Comparison of ENCODE assay signal across 21 cellular contexts in the genomic region with DNA sequence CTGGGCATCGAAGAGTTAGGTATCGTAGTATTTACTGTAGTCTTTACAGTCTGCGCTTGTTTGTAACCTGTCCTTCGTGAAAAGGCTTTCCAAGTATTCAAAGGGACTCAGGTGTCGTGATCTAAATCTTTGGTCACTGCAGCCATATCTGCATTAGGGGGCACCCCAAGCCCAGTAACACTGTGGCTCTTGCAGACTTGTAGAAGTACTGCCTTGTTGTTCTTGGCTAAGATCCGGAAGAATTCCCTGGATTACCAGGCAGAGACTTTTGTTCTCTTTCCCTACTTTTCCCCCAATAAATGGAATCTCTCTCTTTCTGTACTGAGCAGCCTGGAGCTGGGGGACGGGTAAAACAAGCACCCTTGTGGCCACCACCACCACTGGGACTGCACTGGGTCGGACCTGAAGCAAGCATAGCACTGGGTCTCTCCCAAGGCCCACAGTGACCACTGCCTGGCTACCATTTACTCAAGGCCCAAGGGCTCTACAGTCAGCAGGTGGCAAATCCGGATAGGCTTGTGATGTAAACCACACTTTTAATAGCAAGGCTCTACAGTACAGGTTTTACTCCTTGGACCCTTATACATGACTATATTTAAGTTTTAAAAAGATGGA. TPM values are rescaled to one million over a fixed set of nuclear protein-coding genes. Genes with fewer than 3 reads are reported as not detected.
DNase-seq lines count a peak whose midpoint lies in the region; ATAC-seq and TF ChIP-seq lines count a peak whose summit lies in the region.
"Had no signal": no experiment of that assay in that cellular context is flagged by ENCODE, and none has a peak within 500 bp of the region (broad histone marks: within the 10 kb centered on the region; RNA-seq: fewer than 3 reads in every experiment).

No MANE protein-coding gene starts in this region.

- no peaks in the 10 kb centered on the region for H3K9me3 Mint-ChIP-seq in activated CD8-positive, alpha-beta T cell treated with anti-CD3 and anti-CD28 coated beads for 36 hours
- H3K9me3 Mint-ChIP-seq in activated CD8-positive, alpha-beta T cell treated with anti-CD3 and anti-CD28 coated beads, Interleukin-2, amount 10 ng/mL, durations not matched to agents 7 days and 5 days (ENCODE audit: insufficient read depth): no peaks in the 10 kb centered on the region
- no peaks in the 10 kb centered on the region for H3K9me3 Mint-ChIP-seq in WTC11
- H3K9me3 Mint-ChIP-seq: activated CD4-positive, alpha-beta T cell treated with anti-CD3 and anti-CD28 coated beads, Interleukin-2, amount 10 ng/mL, durations not matched to agents 7 days and 5 days; stimulated activated effector memory CD8-positive, alpha-beta T cell treated with anti-CD3 and anti-CD28 coated beads, Interleukin-12 subunit alpha, Interleukin-12 subunit beta, amount 100 ng/mL, for 72 hours had no signal

- no peaks in the 10 kb centered on the region for H3K27me3 Mint-ChIP-seq in activated CD8-positive, alpha-beta T cell treated with anti-CD3 and anti-CD28 coated beads for 36 hours
- no peaks in the 10 kb centered on the region for H3K27me3 Mint-ChIP-seq in activated CD8-positive, alpha-beta T cell treated with anti-CD3 and anti-CD28 coated beads, Interleukin-2, amount 10 ng/mL, durations not matched to agents 7 days and 5 days (ENCODE audit: low read depth)
- no peaks in the 10 kb centered on the region for H3K27me3 Mint-ChIP-seq in WTC11 (ENCODE audit: low read depth)
- H3K27me3 Mint-ChIP-seq: CD4-positive, CD25-positive, alpha-beta regulatory T cell; IgD-negative memory B cell had no signal

- no peaks in the 10 kb centered on the region for H3K36me3 Mint-ChIP-seq in activated CD8-positive, alpha-beta T cell treated with anti-CD3 and anti-CD28 coated beads for 36 hours (ENCODE audit: low read depth)
- H3K36me3 Mint-ChIP-seq in activated CD8-positive, alpha-beta T cell treated with anti-CD3 and anti-CD28 coated beads, Interleukin-2, amount 10 ng/mL, durations not matched to agents 7 days and 5 days (ENCODE audit: low read depth): peaks cover 6% of the 10 kb centered on the region
- H3K36me3 Mint-ChIP-seq in WTC11: no peaks in the 10 kb centered on the region
- H3K36me3 Mint-ChIP-seq: CD4-positive, CD25-positive, alpha-beta regulatory T cell; IgD-negative memory B cell; stimulated activated effector memory CD8-positive, alpha-beta T cell treated with anti-CD3 and anti-CD28 coated beads, Interleukin-12 subunit alpha, Interleukin-12 subunit beta, amount 100 ng/mL, for 72 hours had no signal

- ATAC-seq in activated CD8-positive, alpha-beta T cell treated with anti-CD3 and anti-CD28 coated beads for 36 hours: no peak
- ATAC-seq in activated CD8-positive, alpha-beta T cell treated with anti-CD3 and anti-CD28 coated beads, Interleukin-2, amount 10 ng/mL, durations not matched to agents 7 days and 5 days: no peak
- ATAC-seq in WTC11: peak; percentile 65
- ATAC-seq: heart right ventricle; stimulated activated effector memory CD8-positive, alpha-beta T cell treated with anti-CD3 and anti-CD28 coated beads, Interleukin-12 subunit alpha, Interleukin-12 subunit beta, amount 100 ng/mL, for 72 hours had no signal

- no peaks in the 10 kb centered on the region for H3K9me3 ChIP-seq in thyroid gland
- H3K9me3 ChIP-seq: ovary had no signal

- H3K4me3 ChIP-seq in fibroblast of pulmonary artery (replicated peaks; ENCODE audit: low read depth, low read length): no peak overlapping the region
- H3K4me3 ChIP-seq in thyroid gland (replicated peaks in 1 of 3): no peak overlapping the region
- H3K4me3 ChIP-seq: heart right ventricle, ovary, SK-N-MC, skin epidermis, tibial artery had no signal

- H3K27ac ChIP-seq in thyroid gland: no peak overlapping the region
- H3K27ac ChIP-seq: heart right ventricle, ovary, SK-N-MC, skin epidermis, tibial artery had no signal

- no peaks in the 10 kb centered on the region for H3K4me1 ChIP-seq in thyroid gland
- H3K4me1 ChIP-seq: heart right ventricle, tibial artery had no signal

- intact Hi-C loops in activated CD8-positive, alpha-beta T cell treated with anti-CD3 and anti-CD28 coated beads for 36 hours (cut with micrococcal nuclease): no loop called here
- intact Hi-C loops in thyroid gland (cut with DNase I): loop anchor here (10.0 kb wide), 2 partner anchors 135 to 335 kb away; a partner anchor contains a TSS

- POLR2A ChIA-PET in activated CD8-positive, alpha-beta T cell treated with anti-CD3 and anti-CD28 coated beads for 36 hours (lab: Charles Lee): no interaction called here
- POLR2A ChIA-PET in activated CD8-positive, alpha-beta T cell treated with anti-CD3 and anti-CD28 coated beads, Interleukin-2, amount 10 ng/mL, durations not matched to agents 7 days and 5 days (lab: Charles Lee): no interaction called here
- POLR2A ChIA-PET in WTC11 (lab: Charles Lee): no interaction called here

- H3K27ac Mint-ChIP-seq in activated CD8-positive, alpha-beta T cell treated with anti-CD3 and anti-CD28 coated beads for 36 hours: no peak overlapping the region
- no peak overlapping the region for H3K27ac Mint-ChIP-seq in activated CD8-positive, alpha-beta T cell treated with anti-CD3 and anti-CD28 coated beads, Interleukin-2, amount 10 ng/mL, durations not matched to agents 7 days and 5 days
- H3K27ac Mint-ChIP-seq in WTC11: peak overlapping the region; percentile 47; the same call in 1 of the 2 replicates
- H3K27ac Mint-ChIP-seq: activated CD4-positive, alpha-beta T cell treated with anti-CD3 and anti-CD28 coated beads, Interleukin-2, amount 10 ng/mL, durations not matched to agents 7 days and 5 days; CD4-positive, CD25-positive, alpha-beta regulatory T cell; IgD-negative memory B cell; stimulated activated effector memory CD8-positive, alpha-beta T cell treated with anti-CD3 and anti-CD28 coated beads, Interleukin-12 subunit alpha, Interleukin-12 subunit beta, amount 100 ng/mL, for 72 hours had no signal

- peak; percentile 21 for DNase-seq in activated CD8-positive, alpha-beta T cell treated with anti-CD3 and anti-CD28 coated beads for 36 hours
- DNase-seq in activated CD8-positive, alpha-beta T cell treated with anti-CD3 and anti-CD28 coated beads, Interleukin-2, amount 10 ng/mL, durations not matched to agents 7 days and 5 days: no peak
- peak; percentile 36 for DNase-seq in WTC11 (ENCODE audit: low spot score)
- DNase-seq in fibroblast of pulmonary artery (ENCODE audit: low read depth): peak; percentile 38
- peak; percentile 49 to 63 for DNase-seq in thyroid gland
- DNase-seq in NCI-H2107 (lab: John Stamatoyannopoulos, UW): no peak
- DNase-seq in activated CD8-positive, alpha-beta memory T cell treated with anti-CD3 and anti-CD28 coated beads, Interleukin-2, amount 50 U/mL, for 48 hours: no peak
- DNase-seq in COLO668 (lab: John Stamatoyannopoulos, UW; ENCODE audit: unreplicated experiment): no peak
- DNase-seq: activated CD4-positive, alpha-beta T cell treated with anti-CD3 and anti-CD28 coated beads, Interleukin-2, amount 10 ng/mL, durations not matched to agents 7 days and 5 days; activated T-cell treated with anti-CD3 and anti-CD28 coated beads, Interleukin-2, amount 50 U/mL, for 48 hours; CD4-positive, CD25-positive, alpha-beta regulatory T cell; H7; heart right ventricle; NCI-H1417; ovary; T1000; tibial artery had no signal

- no peak overlapping the region for H3K4me3 Mint-ChIP-seq in activated CD8-positive, alpha-beta T cell treated with anti-CD3 and anti-CD28 coated beads for 36 hours
- H3K4me3 Mint-ChIP-seq in activated CD8-positive, alpha-beta T cell treated with anti-CD3 and anti-CD28 coated beads, Interleukin-2, amount 10 ng/mL, durations not matched to agents 7 days and 5 days: no peak overlapping the region
- no peak overlapping the region for H3K4me3 Mint-ChIP-seq in WTC11
- H3K4me3 Mint-ChIP-seq: activated CD4-positive, alpha-beta T cell treated with anti-CD3 and anti-CD28 coated beads, Interleukin-2, amount 10 ng/mL, durations not matched to agents 7 days and 5 days; CD4-positive, CD25-positive, alpha-beta regulatory T cell; IgD-negative memory B cell; stimulated activated effector memory CD8-positive, alpha-beta T cell treated with anti-CD3 and anti-CD28 coated beads, Interleukin-12 subunit alpha, Interleukin-12 subunit beta, amount 100 ng/mL, for 72 hours had no signal

- no peak for TF ChIP-seq CTCF in activated CD8-positive, alpha-beta T cell treated with anti-CD3 and anti-CD28 coated beads for 36 hours (IDR thresholded peaks at IDR 0.05)
- TF ChIP-seq CTCF in WTC11 (IDR thresholded peaks at IDR 0.05) (no peak), fibroblast of pulmonary artery (IDR thresholded peaks at IDR 0.05; ENCODE audit: low read length, missing control alignments) (peak; percentile 9), thyroid gland (IDR thresholded peaks at IDR 0.05) (peak in 3 of 6 experiments; percentile 38 to 67 (median 58))

- CTCF ChIA-PET in activated CD8-positive, alpha-beta T cell treated with anti-CD3 and anti-CD28 coated beads for 36 hours (lab: Charles Lee): interaction anchor here (1.4 kb wide), 1 partner anchor 93 kb away, joined by 3 read pairs; no protein-coding TSS in a partner anchor
- CTCF ChIA-PET in activated CD8-positive, alpha-beta T cell treated with anti-CD3 and anti-CD28 coated beads, Interleukin-2, amount 10 ng/mL, durations not matched to agents 7 days and 5 days (lab: Charles Lee): no interaction called here
- CTCF ChIA-PET in WTC11 (lab: Charles Lee): interaction anchor here (1.1 kb wide), 1 partner anchor 134 kb away, joined by 7 read pairs; no protein-coding TSS in a partner anchor

- H3K27me3 ChIP-seq in thyroid gland: no peaks in the 10 kb centered on the region
- H3K27me3 ChIP-seq: ovary, tibial artery had no signal

- H3K36me3 ChIP-seq in thyroid gland: no peaks in the 10 kb centered on the region
- H3K36me3 ChIP-seq: heart right ventricle, ovary, tibial artery had no signal

- 49 to 51% methylated on average over 8 to 9 of the region's 9 CpGs for WGBS in thyroid gland, 2 donors

- no peaks in the 10 kb centered on the region for H3K4me1 Mint-ChIP-seq in activated CD8-positive, alpha-beta T cell treated with anti-CD3 and anti-CD28 coated beads for 36 hours (ENCODE audit: low read depth)
- H3K4me1 Mint-ChIP-seq in activated CD8-positive, alpha-beta T cell treated with anti-CD3 and anti-CD28 coated beads, Interleukin-2, amount 10 ng/mL, durations not matched to agents 7 days and 5 days (ENCODE audit: low read depth): peaks cover 7% of the 10 kb centered on the region
- H3K4me1 Mint-ChIP-seq in WTC11: 0 out of 2 replicates have a peak, but pooled peaks cover 4% of the 10 kb centered on the region
- H3K4me1 Mint-ChIP-seq: CD4-positive, CD25-positive, alpha-beta regulatory T cell; IgD-negative memory B cell; stimulated activated effector memory CD8-positive, alpha-beta T cell treated with anti-CD3 and anti-CD28 coated beads, Interleukin-12 subunit alpha, Interleukin-12 subunit beta, amount 100 ng/mL, for 72 hours had no signal

- no peak for TF ChIP-seq POLR2A in thyroid gland (IDR thresholded peaks at IDR 0.05)

RNA-seq across cellular contexts. Expression of a gene that starts 12.0 kb away (rescaled TPM):
- under 1 TPM in 1 of 2 experiments, not detected in 1; 0.14 TPM for total RNA-seq in activated CD8-positive, alpha-beta T cell treated with anti-CD3 and anti-CD28 coated beads for 36 hours
- total RNA-seq in activated CD8-positive, alpha-beta T cell treated with anti-CD3 and anti-CD28 coated beads, Interleukin-2, amount 10 ng/mL, durations not matched to agents 7 days and 5 days: under 1 TPM; 0.21 to 0.31 TPM
- total RNA-seq in WTC11 (2021) (0.27 TPM in 1 of 3 replicates, not detected in the others), thyroid gland (under 1 TPM in 1 of 4 donors, not detected in 3; 0.40 TPM)
- total RNA-seq: activated CD4-positive, alpha-beta T cell treated with anti-CD3 and anti-CD28 coated beads, Interleukin-2, amount 10 ng/mL, durations not matched to agents 7 days and 5 days; CD4-positive, CD25-positive, alpha-beta regulatory T cell; H7 had no signal

RNA-seq across cellular contexts. Expression of a gene that starts 12.1 kb away (rescaled TPM):
- 10 to 100 TPM; 34.1 to 35.7 TPM for total RNA-seq in activated CD8-positive, alpha-beta T cell treated with anti-CD3 and anti-CD28 coated beads for 36 hours
- total RNA-seq in activated CD8-positive, alpha-beta T cell treated with anti-CD3 and anti-CD28 coated beads, Interleukin-2, amount 10 ng/mL, durations not matched to agents 7 days and 5 days: 10 to 100 TPM; 28.3 to 33.1 TPM
- total RNA-seq in WTC11 (2021) (41.6 to 55.5 TPM (median 46.9 TPM) in 3 replicates), thyroid gland (10 to 100 TPM; 12.6 to 34.8 (median 22.5) TPM)

Comparison
In these comparisons a context has a peak if more than half of its experiments do, and no peak if none do; other contexts are left out.
1. DNase-seq: peak in activated CD8-positive, alpha-beta T cell treated with anti-CD3 and anti-CD28 coated beads for 36 hours (single experiment), WTC11 (single experiment), fibroblast of pulmonary artery (single experiment) and thyroid gland (2 of 2); none in activated CD8-positive, alpha-beta T cell treated with anti-CD3 and anti-CD28 coated beads, Interleukin-2, amount 10 ng/mL, durations not matched to agents 7 days and 5 days (single experiment), NCI-H2107 (single experiment), activated CD8-positive, alpha-beta memory T cell treated with anti-CD3 and anti-CD28 coated beads, Interleukin-2, amount 50 U/mL, for 48 hours (single experiment) and COLO668 (single experiment).